Comparison of ENCODE assay signal across 1 cellular context in genomic region chr2:66537001-66537400, GRCh38.
TF ChIP-seq lines count a peak whose summit lies in the region.

No MANE protein-coding gene starts in this region.

TF ChIP-seq in WTC11, 78 proteins besides CTCF, POLR2A, EP300 and RAD21 (continued from another document):
- TF ChIP-seq ZNF532 (CRISPR knock-in tag; IDR thresholded peaks at IDR 0.05; ENCODE audit: borderline replicate concordance) (no peak), ZSCAN18 (CRISPR knock-in tag; IDR thresholded peaks at IDR 0.05) (no peak)
